ENCODE assay signal across 35 cellular contexts in the genomic region with DNA sequence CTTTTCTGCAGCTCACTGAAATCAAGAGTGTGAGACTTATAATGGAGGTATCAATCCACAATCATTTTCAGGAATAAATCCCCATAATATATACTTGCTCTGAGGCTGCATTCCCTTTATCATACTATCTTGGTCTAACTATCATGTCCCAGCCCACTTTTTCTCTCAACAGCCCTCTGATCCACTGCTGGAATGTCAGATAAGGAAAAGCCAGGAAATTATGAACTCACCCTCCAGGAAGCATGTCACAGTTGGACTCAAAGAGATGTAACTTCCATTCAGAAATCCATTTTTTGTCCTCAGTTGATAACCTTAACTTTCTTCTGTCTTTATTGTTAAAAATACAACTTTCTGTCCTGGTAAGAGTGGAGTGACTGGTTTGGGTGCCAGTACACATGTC.
"Had no signal": no experiment of that assay in that cellular context is flagged by ENCODE, and none has a peak within 500 bp of the region (broad histone marks: within the 10 kb centered on the region; RNA-seq: fewer than 3 reads in every experiment).

No MANE protein-coding gene starts in this region.

- H3K4me3 ChIP-seq: MG63 had no signal

- H3K36me3 ChIP-seq: MG63 had no signal

- H3K9me3 ChIP-seq: MG63 had no signal

- H3K27me3 ChIP-seq: MG63 had no signal

- DNase-seq: Karpas-422, Kasumi-1, KG1, MG63, MM.1S, MV-4-11, NCI-H1048, NCI-H1092, NCI-H1092 treated with DMSO at 0.1 percent for 48 hours, NCI-H1105, NCI-H1105 treated with DMSO at 0.1 percent for 48 hours, NCI-H1417, NCI-H1417 treated with DMSO at 0.1 percent for 48 hours, NCI-H1436, NCI-H1436 treated with DMSO at 0.1 percent for 48 hours, NCI-H146, NCI-H1694, NCI-H1694 treated with DMSO at 0.1 percent for 48 hours, NCI-H187, NCI-H187 treated with DMSO at 0.1 percent for 48 hours, NCI-H1930, NCI-H2029, NCI-H2029 treated with DMSO at 0.1 percent for 48 hours, NCI-H2081, NCI-H2081 treated with DMSO at 0.1 percent for 48 hours, NCI-H2107, NCI-H2171, NCI-H2171 treated with DMSO at 0.1 percent for 48 hours, NCI-H2227 treated with DMSO at 0.1 percent for 48 hours, NCI-H226, NCI-H345, NCI-H446, NCI-H446 treated with DMSO at 0.1 percent for 48 hours, NCI-H510A, NCI-H510A treated with DMSO at 0.1 percent for 48 hours had no signal
